In the genomic region with DNA sequence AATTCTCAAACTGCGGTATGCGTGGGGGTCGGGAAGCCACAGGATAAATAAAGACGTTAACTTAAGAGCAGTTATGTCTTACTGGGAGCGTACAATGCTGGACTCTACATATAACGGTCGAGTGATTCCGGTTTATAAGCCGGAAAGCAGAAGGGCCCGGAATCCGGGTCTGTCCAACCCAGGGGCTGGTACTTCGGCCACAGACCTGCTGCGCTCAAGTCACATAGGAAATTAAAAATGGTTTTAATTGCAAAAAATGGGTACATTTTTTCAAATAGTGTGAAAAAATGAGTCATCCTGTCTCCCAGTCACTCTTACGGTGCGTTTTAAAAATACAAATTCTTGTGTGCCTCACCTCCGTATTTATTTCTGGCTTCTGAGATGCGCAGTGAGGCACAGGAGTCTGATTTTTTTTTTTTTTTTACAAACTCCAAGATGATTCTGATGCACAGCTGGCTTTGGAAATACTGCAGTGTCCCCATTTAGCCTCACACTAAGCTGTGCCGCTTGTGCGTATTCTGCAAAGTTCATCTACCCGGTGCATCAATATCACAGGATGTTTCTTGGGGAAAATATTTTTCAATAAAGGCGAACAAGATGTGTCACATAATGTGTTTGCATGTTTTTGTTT, we compare ENCODE assay signal across 8 cellular contexts. TPM values are rescaled to one million over a fixed set of nuclear protein-coding genes. Genes with fewer than 3 reads are reported as not detected.
DNase-seq lines count a peak whose midpoint lies in the region; ATAC-seq and TF ChIP-seq lines count a peak whose summit lies in the region.

No MANE protein-coding gene starts in this region.

- H3K4me1 Mint-ChIP-seq in neural progenitor cell, result peaks cover 29% of the 10 kb centered on the region

- no peaks in the 10 kb centered on the region for H3K27me3 ChIP-seq in BLaER1
- no peaks in the 10 kb centered on the region for H3K27me3 ChIP-seq in esophagus muscularis mucosa
- no peaks in the 10 kb centered on the region for H3K27me3 ChIP-seq in neural progenitor cell

- H3K9me3 ChIP-seq in BLaER1, result no peaks in the 10 kb centered on the region
- H3K9me3 ChIP-seq in esophagus muscularis mucosa, result no peaks in the 10 kb centered on the region
- no peaks in the 10 kb centered on the region for H3K9me3 ChIP-seq in neural progenitor cell (ENCODE audit: low read depth)

- TF ChIP-seq EP300 in esophagus muscularis mucosa (IDR thresholded peaks at IDR 0.05), result no peak

- H4K20me1 ChIP-seq in BLaER1 (peaks cover 49% of the 10 kb centered on the region), neural progenitor cell (ENCODE audit: low read depth) (peaks cover 37% of the 10 kb centered on the region)

- intact Hi-C loops in esophagus muscularis mucosa (cut with DNase I), result loop anchor here (2.0 to 10.0 kb wide), 2 partner anchors 45 to 141 kb away; a partner anchor contains a TSS

- H3F3A ChIP-seq in neural progenitor cell (ENCODE audit: low read depth), result peaks cover 43% of the 10 kb centered on the region

- no peaks in the 10 kb centered on the region for H3K9me3 Mint-ChIP-seq in neural progenitor cell

- peak overlapping the region; percentile 100 for H3K9ac ChIP-seq in BLaER1
- H3K9ac ChIP-seq in neural progenitor cell, result peak overlapping the region; percentile 57

- peaks cover 53% of the 10 kb centered on the region for H3K79me2 ChIP-seq in neural progenitor cell (ENCODE audit: low read depth)

- peaks cover 20% of the 10 kb centered on the region for H3K36me3 Mint-ChIP-seq in neural progenitor cell

- CTCF ChIA-PET in RWPE1 (lab: Yijun Ruan, JAX), result interaction anchor here (3.0 kb wide), 1 partner anchor 28 kb away, joined by 21 read pairs; no protein-coding TSS in a partner anchor

- H3K27ac Mint-ChIP-seq in neural progenitor cell, result peak overlapping the region; percentile 69

- no peak for TF ChIP-seq CTCF in RWPE1 (conservative IDR thresholded peaks at IDR 0.05; ENCODE audit: low read depth)
- no peak for TF ChIP-seq CTCF in esophagus muscularis mucosa (IDR thresholded peaks at IDR 0.05)
- no peak for TF ChIP-seq CTCF in neural progenitor cell (IDR thresholded peaks at IDR 0.05)

- ATAC-seq in GM21737 (IDR thresholded peaks at IDR 0.05; ENCODE audit: unreplicated experiment) (peak; percentile 7), GM21367 (IDR thresholded peaks at IDR 0.05; ENCODE audit: unreplicated experiment) (no peak), HG03045 (IDR thresholded peaks at IDR 0.05; ENCODE audit: unreplicated experiment) (no peak)

- peak overlapping the region; percentile 42 for H2AFZ ChIP-seq in neural progenitor cell (replicated peaks)

- POLR2A ChIA-PET in RWPE1 (lab: Yijun Ruan, JAX; ENCODE audit: low non-redundant PET), result interaction anchor here (0.6 to 3.6 kb wide), 12 partner anchors 9 to 1425 kb away, joined by 3 to 35 read pairs (median 6); a partner anchor contains a TSS

- no peak for TF ChIP-seq POLR2A in esophagus muscularis mucosa (IDR thresholded peaks at IDR 0.05; ENCODE audit: low read depth)

- H3K27ac ChIP-seq in BLaER1, result peak overlapping the region; percentile 100
- peak overlapping the region; percentile 97 for H3K27ac ChIP-seq in RWPE1
- H3K27ac ChIP-seq in esophagus muscularis mucosa (replicated peaks in 1 of 4), result peak overlapping the region; percentile 100
- no peak overlapping the region for H3K27ac ChIP-seq in neural progenitor cell

- peaks cover 5% of the 10 kb centered on the region for H3K27me3 Mint-ChIP-seq in neural progenitor cell (ENCODE audit: insufficient read depth, low read depth)

- DNase-seq in RWPE1 (ENCODE audit: low spot score) (no peak), esophagus muscularis mucosa (ENCODE audit: extremely low spot score) (no peak), neural progenitor cell (ENCODE audit: low spot score) (no peak), retina (no peak)

- 7% methylated on average over 21 of the region's 21 CpGs for WGBS in esophagus muscularis mucosa

- peak overlapping the region; percentile 91 for H3K4me3 ChIP-seq in BLaER1
- peak overlapping the region; percentile 92 to 100 (median 100) for H3K4me3 ChIP-seq in esophagus muscularis mucosa
- H3K4me3 ChIP-seq in neural progenitor cell, result peak overlapping the region; percentile 99

- H3K36me3 ChIP-seq in BLaER1 (peaks cover 42% of the 10 kb centered on the region), esophagus muscularis mucosa (peaks cover 34 to 41% (median 37%) of the 10 kb centered on the region in 4 donors), neural progenitor cell (no peaks in the 10 kb centered on the region)

- H3K4me2 ChIP-seq in BLaER1 (peak overlapping the region; percentile 70), neural progenitor cell (peak overlapping the region; percentile 84)

- H3K4me1 ChIP-seq in BLaER1, result peaks cover 16% of the 10 kb centered on the region
- H3K4me1 ChIP-seq in esophagus muscularis mucosa, result peaks cover 20 to 45% (median 30%) of the 10 kb centered on the region in 4 donors
- H3K4me1 ChIP-seq in neural progenitor cell, result peaks cover 21% of the 10 kb centered on the region

- peak overlapping the region; percentile 91 for H3K4me3 Mint-ChIP-seq in neural progenitor cell

RNA-seq across cellular contexts. Expression of a gene that starts 1.0 kb away (rescaled TPM):
- 10 to 100 TPM; 35.3 to 51.2 (median 37.2) TPM for total RNA-seq in esophagus muscularis mucosa
- total RNA-seq in neural progenitor cell (ENCODE audit: low replicate concordance), result 9.5 and 24.5 TPM in 2 replicates

RNA-seq across cellular contexts. Expression of a gene that starts 23.6 kb away (rescaled TPM):
- total RNA-seq in esophagus muscularis mucosa (100 to 1,000 TPM; 109 to 342 (median 176) TPM), neural progenitor cell (ENCODE audit: low replicate concordance) (22.3 and 54.4 TPM in 2 replicates)

RNA-seq across cellular contexts. Expression of a gene that starts 36.5 kb away (rescaled TPM):
- total RNA-seq in esophagus muscularis mucosa (10 to 100 TPM; 12.9 to 19.0 (median 15.3) TPM), neural progenitor cell (ENCODE audit: low replicate concordance) (7.2 and 17.4 TPM in 2 replicates)

RNA-seq across cellular contexts. Expression of a gene that starts 44.4 kb away (rescaled TPM):
- total RNA-seq in esophagus muscularis mucosa (10 to 100 TPM; 44.8 to 70.2 (median 48.3) TPM), neural progenitor cell (ENCODE audit: low replicate concordance) (15.1 and 30.9 TPM in 2 replicates)

RNA-seq across cellular contexts. Expression of a gene that starts 44.5 kb away (rescaled TPM):
- total RNA-seq in esophagus muscularis mucosa (10 to 100 TPM; 10.8 to 16.1 (median 13.0) TPM), neural progenitor cell (ENCODE audit: low replicate concordance) (0.24 and 1.2 TPM in 2 replicates)
